23 cellular contexts compared by ENCODE assay signal in genomic region chr22:24455039-24455438, GRCh38. TPM values are rescaled to one million over a fixed set of nuclear protein-coding genes. Genes with fewer than 3 reads are reported as not detected.
"Had no signal": no experiment of that assay in that cellular context is flagged by ENCODE, and none has a peak within 500 bp of the region (broad histone marks: within the 10 kb centered on the region; RNA-seq: fewer than 3 reads in every experiment).

No MANE protein-coding gene starts in this region.

- H3K27ac ChIP-seq: body of pancreas, left lung, tibial nerve had no signal

- FAIRE-seq: kidney had no signal

- ATAC-seq: activated CD8-positive, alpha-beta T cell treated with anti-CD3 and anti-CD28 coated beads, Interleukin-2, amount 10 ng/mL, durations not matched to agents 7 days and 5 days; activated naive CD8-positive, alpha-beta T cell treated with anti-CD3 and anti-CD28 coated beads, Interleukin-2, amount 50 U/mL, for 24 hours; body of pancreas; natural killer cell; stimulated activated naive CD8-positive, alpha-beta T cell treated with anti-CD3 and anti-CD28 coated beads, Interleukin-15, Interleukin-2, amounts not matched to agents 100 U/mL and 50 U/mL, for 24 hours; T-cell had no signal

- H3K27me3 ChIP-seq: body of pancreas, left lung, tibial nerve had no signal

- DNase-seq: activated CD4-positive, alpha-beta T cell treated with anti-CD3 and anti-CD28 coated beads for 1 hour; activated CD4-positive, alpha-beta T cell treated with anti-CD3 and anti-CD28 coated beads, Interleukin-2, amount 50 U/mL, for 1 hour; activated CD8-positive, alpha-beta T cell treated with anti-CD3 and anti-CD28 coated beads, Interleukin-2, amount 10 ng/mL, durations not matched to agents 7 days and 5 days; activated gamma-delta T cell; activated naive CD4-positive, alpha-beta T cell treated with anti-CD3 and anti-CD28 coated beads, Interleukin-2, amount 50 U/mL, for 16 hours; activated naive CD8-positive, alpha-beta T cell treated with anti-CD3 and anti-CD28 coated beads, Interleukin-2, amount 50 U/mL, for 24 hours; caudate nucleus; effector CD8-positive, alpha-beta T cell; foreskin fibroblast; kidney; left lung; mammary epithelial cell; midbrain; natural killer cell; posterior cingulate gyrus; stimulated activated CD4-positive, alpha-beta T cell treated with anti-CD3 and anti-CD28 coated beads, Interleukin-12 subunit alpha, Interleukin-12 subunit beta, amount 100 ng/mL, for 4 hours; stimulated activated CD4-positive, alpha-beta T cell treated with anti-CD3 and anti-CD28 coated beads, Interleukin-4, amount 100 ng/mL, for 4 hours; stimulated activated naive CD8-positive, alpha-beta T cell treated with anti-CD3 and anti-CD28 coated beads, Interleukin-15, Interleukin-2, amounts not matched to agents 100 U/mL and 50 U/mL, for 24 hours; T-cell had no signal

- H3K9me3 ChIP-seq: body of pancreas, left lung had no signal

- H3K4me3 ChIP-seq: body of pancreas, left lung, tibial nerve had no signal

- H3K36me3 ChIP-seq: left lung, tibial nerve had no signal

RNA-seq across cellular contexts. Expression of gene UPB1, which starts 40.1 kb away (rescaled TPM):
- total RNA-seq: fibroblast of lung, mammary epithelial cell, renal cortical epithelial cell had no signal
- polyA plus RNA-seq: mammary epithelial cell had no signal
